In the genomic region with DNA sequence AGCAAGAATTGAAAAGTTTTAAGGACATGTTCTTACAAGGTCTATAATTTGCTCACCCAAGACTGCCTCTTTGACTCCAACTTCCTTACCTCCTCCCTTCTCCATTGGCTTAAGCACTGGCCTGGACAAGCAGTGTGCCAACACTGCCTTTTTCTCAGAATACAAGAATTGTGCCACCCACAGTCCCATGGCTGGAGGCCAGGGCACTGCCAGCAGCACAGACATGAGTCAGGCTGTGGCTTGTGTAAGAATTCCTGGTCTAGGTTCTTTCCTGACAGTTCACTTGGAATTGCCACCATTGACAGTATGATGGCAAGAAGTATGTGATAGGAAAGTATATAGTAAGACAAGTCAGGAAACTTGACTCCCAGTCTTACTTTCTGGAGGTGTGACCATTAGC, we compare ENCODE assay signal across 1 cellular context.
TF ChIP-seq lines count a peak whose summit lies in the region.

No MANE protein-coding gene starts in this region.

TF ChIP-seq in SK-N-SH, 30 proteins besides CTCF, POLR2A, EP300 and RAD21 (continued from another document):
- TF ChIP-seq REST (IDR thresholded peaks at IDR 0.05; ENCODE audit: low read depth, low read length) (0 out of 2 replicates have a peak, but pooled peaks have one; percentile 43), EZH2phosphoT487 (IDR thresholded peaks at IDR 0.05; ENCODE audit: borderline replicate concordance, low read depth) (no peak), FOSL2 (IDR thresholded peaks at IDR 0.05; ENCODE audit: borderline replicate concordance, low read depth) (peak; percentile 71; the same call in 1 of the 2 replicates), YY1 (IDR thresholded peaks at IDR 0.05; ENCODE audit: low read depth) (peak; percentile 48; the same call in 1 of the 2 replicates), MEF2A (IDR thresholded peaks at IDR 0.05; ENCODE audit: borderline replicate concordance, low read depth) (peak; percentile 9; the same call in 1 of the 2 replicates)
- TF ChIP-seq, protein P1, sequence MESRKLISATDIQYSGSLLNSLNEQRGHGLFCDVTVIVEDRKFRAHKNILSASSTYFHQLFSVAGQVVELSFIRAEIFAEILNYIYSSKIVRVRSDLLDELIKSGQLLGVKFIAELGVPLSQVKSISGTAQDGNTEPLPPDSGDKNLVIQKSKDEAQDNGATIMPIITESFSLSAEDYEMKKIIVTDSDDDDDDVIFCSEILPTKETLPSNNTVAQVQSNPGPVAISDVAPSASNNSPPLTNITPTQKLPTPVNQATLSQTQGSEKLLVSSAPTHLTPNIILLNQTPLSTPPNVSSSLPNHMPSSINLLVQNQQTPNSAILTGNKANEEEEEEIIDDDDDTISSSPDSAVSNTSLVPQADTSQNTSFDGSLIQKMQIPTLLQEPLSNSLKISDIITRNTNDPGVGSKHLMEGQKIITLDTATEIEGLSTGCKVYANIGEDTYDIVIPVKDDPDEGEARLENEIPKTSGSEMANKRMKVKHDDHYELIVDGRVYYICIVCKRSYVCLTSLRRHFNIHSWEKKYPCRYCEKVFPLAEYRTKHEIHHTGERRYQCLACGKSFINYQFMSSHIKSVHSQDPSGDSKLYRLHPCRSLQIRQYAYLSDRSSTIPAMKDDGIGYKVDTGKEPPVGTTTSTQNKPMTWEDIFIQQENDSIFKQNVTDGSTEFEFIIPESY (IDR thresholded peaks at IDR 0.05; ENCODE audit: borderline replicate concordance, low read depth), result no peak
- TF ChIP-seq, protein P2, sequence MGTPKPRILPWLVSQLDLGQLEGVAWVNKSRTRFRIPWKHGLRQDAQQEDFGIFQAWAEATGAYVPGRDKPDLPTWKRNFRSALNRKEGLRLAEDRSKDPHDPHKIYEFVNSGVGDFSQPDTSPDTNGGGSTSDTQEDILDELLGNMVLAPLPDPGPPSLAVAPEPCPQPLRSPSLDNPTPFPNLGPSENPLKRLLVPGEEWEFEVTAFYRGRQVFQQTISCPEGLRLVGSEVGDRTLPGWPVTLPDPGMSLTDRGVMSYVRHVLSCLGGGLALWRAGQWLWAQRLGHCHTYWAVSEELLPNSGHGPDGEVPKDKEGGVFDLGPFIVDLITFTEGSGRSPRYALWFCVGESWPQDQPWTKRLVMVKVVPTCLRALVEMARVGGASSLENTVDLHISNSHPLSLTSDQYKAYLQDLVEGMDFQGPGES (IDR thresholded peaks at IDR 0.05; ENCODE audit: low read depth, low read length), result no peak
